8 cellular contexts compared by ENCODE assay signal in the genomic region with DNA sequence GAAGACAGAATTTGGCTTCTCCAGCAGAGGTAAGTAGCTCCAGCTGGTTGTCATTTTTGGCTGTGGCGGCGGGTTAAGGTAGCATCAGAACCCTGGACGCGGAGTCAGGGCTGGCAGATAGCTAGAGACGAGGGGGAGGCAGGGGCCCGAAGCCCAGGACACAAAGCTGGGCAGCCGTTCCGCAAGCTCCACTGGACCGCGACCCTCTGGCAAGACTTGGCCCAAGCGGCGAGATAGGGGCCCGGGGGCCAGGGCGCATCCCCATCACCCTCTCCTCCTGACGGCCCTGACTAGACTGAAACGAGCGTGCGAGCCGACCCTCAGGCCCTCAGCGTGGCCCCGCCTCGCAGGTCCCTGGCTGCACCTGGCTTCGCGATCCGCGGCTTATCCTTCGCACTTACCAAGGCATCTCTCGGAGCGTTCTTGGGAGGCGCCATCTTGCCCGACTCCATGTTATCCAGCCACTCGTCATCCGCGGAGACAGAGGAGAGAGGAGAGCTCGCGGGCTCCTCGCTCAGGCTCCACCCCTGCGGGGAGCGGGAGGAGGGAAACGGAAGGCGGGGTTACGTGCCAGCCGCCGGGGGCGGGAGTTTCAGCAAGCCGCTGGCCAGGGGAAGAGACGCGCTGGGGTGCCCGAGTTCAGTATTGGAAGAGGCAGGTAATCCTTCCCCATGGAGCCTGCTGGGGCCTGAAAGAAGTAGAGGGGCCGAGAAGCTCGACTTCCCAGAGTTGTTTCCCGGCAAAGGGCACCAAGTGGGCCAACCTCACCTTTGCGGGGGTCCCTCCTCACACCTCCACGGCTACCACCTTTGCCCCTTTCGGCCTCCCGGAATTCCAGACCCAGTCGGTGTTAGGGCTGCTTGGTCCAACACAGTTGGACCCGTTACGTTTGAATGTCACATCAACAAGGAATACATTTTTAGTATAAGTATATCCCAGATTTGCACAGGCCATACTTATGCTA. TPM values are rescaled to one million over a fixed set of nuclear protein-coding genes. Genes with fewer than 3 reads are reported as not detected.
A peak's percentile ranks its signal among the peaks of the same experiment; 100 is the strongest.
DNase-seq lines count a peak whose midpoint lies in the region; ATAC-seq and TF ChIP-seq lines count a peak whose summit lies in the region.

A gene with protein sequence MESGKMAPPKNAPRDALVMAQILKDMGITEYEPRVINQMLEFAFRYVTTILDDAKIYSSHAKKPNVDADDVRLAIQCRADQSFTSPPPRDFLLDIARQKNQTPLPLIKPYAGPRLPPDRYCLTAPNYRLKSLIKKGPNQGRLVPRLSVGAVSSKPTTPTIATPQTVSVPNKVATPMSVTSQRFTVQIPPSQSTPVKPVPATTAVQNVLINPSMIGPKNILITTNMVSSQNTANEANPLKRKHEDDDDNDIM (minus strand): TSS at position 491 of the 964 bp plus-strand sequence. CDS start 39 bp downstream, at position 452.

- H3K27ac ChIP-seq in DND-41 (ENCODE audit: low read length) (peak within 1 kb of the TSS; percentile 92), Karpas-422 (ENCODE audit: low read length) (no peak within 1 kb of the TSS), RWPE1 (peak within 1 kb of the TSS; percentile 65)

- H3K4me2 ChIP-seq in DND-41 (ENCODE audit: insufficient read depth, low read length) (peak within 1 kb of the TSS; percentile 84), Karpas-422 (ENCODE audit: low read depth, low read length, poor library complexity, severe bottlenecking) (peak within 1 kb of the TSS; percentile 59)

- no peaks in the 10 kb centered on the region for H3K9me3 Mint-ChIP-seq in activated T-helper 2 cell treated with anti-CD3 and anti-CD28 coated beads, Interferon-gamma antibody, Interleukin-2, Interleukin-4, amounts not matched to agents 10 μg/mL and 5 μg/mL and 100 μg/mL, durations not matched to agents 14 hours and 24 hours and 36 hours
- H3K9me3 Mint-ChIP-seq in nephron = peaks cover 15% of the 10 kb centered on the region
- H3K9me3 Mint-ChIP-seq in stimulated activated naive CD8-positive, alpha-beta T cell treated with anti-CD3 and anti-CD28 coated beads, Interleukin-15, Interleukin-2, amounts not matched to agents 100 ng/mL and 50 ng/mL, for 24 hours = no peaks in the 10 kb centered on the region

- H3K9me2 ChIP-seq in Karpas-422 (replicated peaks; ENCODE audit: insufficient read depth, low read length) = no peaks in the 10 kb centered on the region

- POLR2A ChIA-PET in RWPE1 (lab: Yijun Ruan, JAX; ENCODE audit: low non-redundant PET) = no interaction called here

- H3K79me2 ChIP-seq in DND-41 (ENCODE audit: insufficient read depth, low read length) (peaks cover 15% of the 10 kb centered on the region), Karpas-422 (ENCODE audit: low read length) (no peaks in the 10 kb centered on the region)

- no peaks in the 10 kb centered on the region for H3K27me3 ChIP-seq in DND-41 (ENCODE audit: insufficient read depth, low read length, poor library complexity)
- H3K27me3 ChIP-seq in Karpas-422 (ENCODE audit: low read length) = no peaks in the 10 kb centered on the region

- peaks cover 21% of the 10 kb centered on the region for H3K4me1 ChIP-seq in DND-41 (ENCODE audit: insufficient read depth, low read length)
- H3K4me1 ChIP-seq in Karpas-422 (ENCODE audit: low read length) = peaks cover 5% of the 10 kb centered on the region; the same call in 1 of the 2 replicates

- intact Hi-C loops in activated T-helper 2 cell treated with anti-CD3 and anti-CD28 coated beads, Interferon-gamma antibody, Interleukin-2, Interleukin-4, amounts not matched to agents 10 μg/mL and 5 μg/mL and 100 μg/mL, durations not matched to agents 14 hours and 24 hours and 36 hours (cut with micrococcal nuclease) = loop anchor here (1.0 to 10.0 kb wide), 4 partner anchors 183 to 805 kb away; a partner anchor contains a TSS

- peak; percentile 98 for ATAC-seq in DND-41 (ENCODE audit: insufficient read depth, low read depth)
- peak; percentile 94 for ATAC-seq in GM21825 (IDR thresholded peaks at IDR 0.05; ENCODE audit: unreplicated experiment)

- H3K4me3 ChIP-seq in DND-41 (ENCODE audit: low read depth in 1 of 2, low read length in 2 of 2) (peak within 1 kb of the TSS; percentile 81 to 98; a peak in 3 of 4 replicates), Karpas-422 (ENCODE audit: low read length) (peak within 1 kb of the TSS; percentile 72)

- H3K27ac Mint-ChIP-seq in activated T-helper 2 cell treated with anti-CD3 and anti-CD28 coated beads, Interferon-gamma antibody, Interleukin-2, Interleukin-4, amounts not matched to agents 10 μg/mL and 5 μg/mL and 100 μg/mL, durations not matched to agents 14 hours and 24 hours and 36 hours = peak within 1 kb of the TSS; percentile 93
- H3K27ac Mint-ChIP-seq in nephron = peak within 1 kb of the TSS; percentile 44 to 92 (median 82)
- peak within 1 kb of the TSS; percentile 90 for H3K27ac Mint-ChIP-seq in stimulated activated naive CD8-positive, alpha-beta T cell treated with anti-CD3 and anti-CD28 coated beads, Interleukin-15, Interleukin-2, amounts not matched to agents 100 ng/mL and 50 ng/mL, for 24 hours

- H3K4me3 Mint-ChIP-seq in activated T-helper 2 cell treated with anti-CD3 and anti-CD28 coated beads, Interferon-gamma antibody, Interleukin-2, Interleukin-4, amounts not matched to agents 10 μg/mL and 5 μg/mL and 100 μg/mL, durations not matched to agents 14 hours and 24 hours and 36 hours (ENCODE audit: low read depth) = peak within 1 kb of the TSS; percentile 88
- H3K4me3 Mint-ChIP-seq in nephron = peak within 1 kb of the TSS; percentile 91 to 96 (median 94)
- peak within 1 kb of the TSS; percentile 89 for H3K4me3 Mint-ChIP-seq in stimulated activated naive CD8-positive, alpha-beta T cell treated with anti-CD3 and anti-CD28 coated beads, Interleukin-15, Interleukin-2, amounts not matched to agents 100 ng/mL and 50 ng/mL, for 24 hours

- peaks cover 8% of the 10 kb centered on the region for H3K4me1 Mint-ChIP-seq in activated T-helper 2 cell treated with anti-CD3 and anti-CD28 coated beads, Interferon-gamma antibody, Interleukin-2, Interleukin-4, amounts not matched to agents 10 μg/mL and 5 μg/mL and 100 μg/mL, durations not matched to agents 14 hours and 24 hours and 36 hours (ENCODE audit: low read depth)
- H3K4me1 Mint-ChIP-seq in nephron = no peaks in the 10 kb centered on the region
- H3K4me1 Mint-ChIP-seq in stimulated activated naive CD8-positive, alpha-beta T cell treated with anti-CD3 and anti-CD28 coated beads, Interleukin-15, Interleukin-2, amounts not matched to agents 100 ng/mL and 50 ng/mL, for 24 hours (ENCODE audit: low read depth) = peaks cover 15% of the 10 kb centered on the region

- CTCF ChIA-PET in RWPE1 (lab: Yijun Ruan, JAX) = no interaction called here

- H3K36me3 Mint-ChIP-seq in activated T-helper 2 cell treated with anti-CD3 and anti-CD28 coated beads, Interferon-gamma antibody, Interleukin-2, Interleukin-4, amounts not matched to agents 10 μg/mL and 5 μg/mL and 100 μg/mL, durations not matched to agents 14 hours and 24 hours and 36 hours (ENCODE audit: low read depth) = no peaks in the 10 kb centered on the region
- peaks cover 3% of the 10 kb centered on the region for H3K36me3 Mint-ChIP-seq in nephron (ENCODE audit: low read depth)
- peaks cover 4% of the 10 kb centered on the region for H3K36me3 Mint-ChIP-seq in stimulated activated naive CD8-positive, alpha-beta T cell treated with anti-CD3 and anti-CD28 coated beads, Interleukin-15, Interleukin-2, amounts not matched to agents 100 ng/mL and 50 ng/mL, for 24 hours (ENCODE audit: low read depth)

- H3K9me3 ChIP-seq in DND-41 (ENCODE audit: insufficient read depth, low read length, severe bottlenecking) = no peaks in the 10 kb centered on the region
- no peaks in the 10 kb centered on the region; the same call in 1 of the 2 replicates for H3K9me3 ChIP-seq in Karpas-422 (ENCODE audit: low read length)

- no peaks in the 10 kb centered on the region for H3K27me3 Mint-ChIP-seq in activated T-helper 2 cell treated with anti-CD3 and anti-CD28 coated beads, Interferon-gamma antibody, Interleukin-2, Interleukin-4, amounts not matched to agents 10 μg/mL and 5 μg/mL and 100 μg/mL, durations not matched to agents 14 hours and 24 hours and 36 hours (ENCODE audit: low read depth)
- no peaks in the 10 kb centered on the region for H3K27me3 Mint-ChIP-seq in nephron (ENCODE audit: low read depth)
- no peaks in the 10 kb centered on the region for H3K27me3 Mint-ChIP-seq in stimulated activated naive CD8-positive, alpha-beta T cell treated with anti-CD3 and anti-CD28 coated beads, Interleukin-15, Interleukin-2, amounts not matched to agents 100 ng/mL and 50 ng/mL, for 24 hours

- DNase-seq in DND-41 = peak; percentile 90
- DNase-seq in Karpas-422 = peak; percentile 92
- DNase-seq in RWPE1 (ENCODE audit: low spot score) = peak; percentile 84
- peak; percentile 80 for DNase-seq in activated T-helper 2 cell treated with anti-CD3 and anti-CD28 coated beads, Interferon-gamma antibody, Interleukin-2, Interleukin-4, amounts not matched to agents 10 μg/mL and 5 μg/mL and 100 μg/mL, durations not matched to agents 14 hours and 24 hours and 36 hours (ENCODE audit: low spot score)
- DNase-seq in fibroblast of peridontal ligament (ENCODE audit: extremely low read depth) = peak; percentile 70

- H2AFZ ChIP-seq in DND-41 (ENCODE audit: low read depth, low read length) = peak within 1 kb of the TSS; percentile 91
- H2AFZ ChIP-seq in Karpas-422 (ENCODE audit: low read length) = peak within 1 kb of the TSS; percentile 13; the same call in 1 of the 2 replicates

- H3K36me3 ChIP-seq in DND-41 (ENCODE audit: insufficient read depth, low read length) = peaks cover 5% of the 10 kb centered on the region; the same call in 1 of the 2 replicates
- peaks cover 1% of the 10 kb centered on the region; the same call in 1 of the 2 replicates for H3K36me3 ChIP-seq in Karpas-422 (ENCODE audit: insufficient read depth, low read length)

- TF ChIP-seq CTCF in DND-41 (IDR thresholded peaks at IDR 0.05; ENCODE audit: borderline replicate concordance, extremely low read depth, low read length, poor library complexity, severe bottlenecking) = no peak
- no peak for TF ChIP-seq CTCF in RWPE1 (conservative IDR thresholded peaks at IDR 0.05; ENCODE audit: low read depth)
- no peak for TF ChIP-seq CTCF in nephron (IDR thresholded peaks at IDR 0.05; ENCODE audit: unreplicated experiment in 3 of 3)

- peak within 1 kb of the TSS; percentile 85 for H3K9ac ChIP-seq in DND-41 (ENCODE audit: low read depth, low read length)
- peak within 1 kb of the TSS; percentile 66 for H3K9ac ChIP-seq in Karpas-422 (ENCODE audit: low read length)

- H4K20me1 ChIP-seq in DND-41 (ENCODE audit: insufficient read depth, low read length) = no peaks in the 10 kb centered on the region
- no peaks in the 10 kb centered on the region for H4K20me1 ChIP-seq in Karpas-422 (ENCODE audit: insufficient read depth, low read depth, low read length)

RNA-seq across cellular contexts. Expression of the gene that starts here (rescaled TPM):
- total RNA-seq in Karpas-422 (2014; rRNA removed; shearing (Covaris generic); ENCODE audit: low replicate concordance) = 1.0 and 4.8 TPM in 2 replicates
- 16.8 and 17.0 TPM in 2 replicates for total RNA-seq in activated T-helper 2 cell treated with anti-CD3 and anti-CD28 coated beads, Interferon-gamma antibody, Interleukin-2, Interleukin-4, amounts not matched to agents 10 μg/mL and 5 μg/mL and 100 μg/mL, durations not matched to agents 14 hours and 24 hours and 36 hours
